ENCODE assay signal across 9 cellular contexts in the genomic region with DNA sequence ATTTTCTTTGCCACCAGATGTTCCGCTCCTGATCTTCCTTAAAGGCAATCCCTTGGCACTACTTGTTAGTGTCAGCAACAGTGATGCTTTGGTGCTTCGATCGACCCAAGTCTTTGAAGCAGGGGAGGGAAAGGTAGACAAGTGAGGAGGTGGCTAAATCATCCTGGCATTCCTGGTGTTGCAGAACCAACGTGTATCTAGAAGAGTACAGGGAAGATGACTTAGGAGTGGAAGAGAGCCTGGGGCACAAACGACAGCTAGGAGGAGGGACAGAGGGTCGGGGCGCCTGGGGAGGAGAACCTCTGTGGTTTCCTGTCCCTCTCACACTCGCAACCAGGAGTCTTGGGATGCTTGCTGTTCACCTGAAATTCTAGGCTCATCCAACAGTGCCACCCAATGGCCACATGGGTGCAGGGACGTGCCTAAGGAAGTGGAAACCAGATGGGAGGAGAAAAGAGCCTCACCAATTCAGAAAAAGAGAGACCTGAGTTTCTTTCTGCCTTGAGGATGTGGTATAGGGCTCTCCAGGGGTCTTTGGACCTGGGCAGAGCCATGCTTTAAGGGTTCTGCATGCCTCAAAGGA. TPM values are rescaled to one million over a fixed set of nuclear protein-coding genes. Genes with fewer than 3 reads are reported as not detected.
DNase-seq lines count a peak whose midpoint lies in the region; ATAC-seq and TF ChIP-seq lines count a peak whose summit lies in the region.
"Had no signal": no experiment of that assay in that cellular context is flagged by ENCODE, and none has a peak within 500 bp of the region (broad histone marks: within the 10 kb centered on the region; RNA-seq: fewer than 3 reads in every experiment).

No MANE protein-coding gene starts in this region.

- DNase-seq in NK-92 treated with Interleukin-12 subunit alpha and Interleukin-12 subunit beta, amount 100 ng/mL, for 24 hours (lab: John Stamatoyannopoulos, UW): peak; percentile 47
- DNase-seq in NK-92 (lab: John Stamatoyannopoulos, UW; ENCODE audit: unreplicated experiment) (no peak), NCI-H1105 (lab: John Stamatoyannopoulos, UW) (peak; percentile 56), SK-N-MC (ENCODE audit: low read depth, low spot score) (peak; percentile 73), inferior parietal cortex (ENCODE audit: extremely low spot score) (peak; percentile 95)
- peak; percentile 36 for DNase-seq in stimulated activated CD4-positive, alpha-beta T cell treated with anti-CD3 and anti-CD28 coated beads, Interleukin-2, amount 100 ng/mL, for 4 hours (ENCODE audit: low read depth)

- no peaks in the 10 kb centered on the region for H3K36me3 ChIP-seq in SK-N-MC (ENCODE audit: insufficient read depth, low read length)

- no peak overlapping the region for H3K9ac ChIP-seq in SK-N-MC (ENCODE audit: insufficient read length)

- no peak overlapping the region for H3K4me3 ChIP-seq in SK-N-MC

- ATAC-seq in GM18517 (IDR thresholded peaks at IDR 0.05; ENCODE audit: unreplicated experiment): no peak

- H3K4me3 Mint-ChIP-seq in brain: no peak overlapping the region
- H3K4me3 Mint-ChIP-seq: CD8-positive, alpha-beta memory T cell had no signal

- TF ChIP-seq CTCF in brain (conservative IDR thresholded peaks at IDR 0.05): peak; percentile 87 to 91

- no peak overlapping the region for H3K27ac ChIP-seq in SK-N-MC

- H3K4me1 Mint-ChIP-seq in brain: peaks cover 39% of the 10 kb centered on the region

- H3K27me3 Mint-ChIP-seq in brain: peaks cover 40% of the 10 kb centered on the region

- H3K9me3 ChIP-seq in SK-N-MC (ENCODE audit: low read depth, low read length): no peaks in the 10 kb centered on the region

- H3K9me3 Mint-ChIP-seq in brain: peaks cover 0 to 9% (median 0%) of the 10 kb centered on the region in 5 experiments

- no peaks in the 10 kb centered on the region for H3K36me3 Mint-ChIP-seq in brain

- peak overlapping the region in 2 of 5 experiments; percentile 28 to 35 for H3K27ac Mint-ChIP-seq in brain

RNA-seq across cellular contexts. Expression of a gene that starts 9.5 kb away (rescaled TPM):
- polyA plus RNA-seq in brain (ENCODE audit: insufficient read depth, low read depth, low replicate concordance): 4.9 TPM

RNA-seq across cellular contexts. Expression of a gene that starts 59.1 kb away (rescaled TPM):
- polyA plus RNA-seq in brain (ENCODE audit: insufficient read depth, low read depth, low replicate concordance): 4.5 TPM
